41 cellular contexts compared by ENCODE assay signal in the genomic region with DNA sequence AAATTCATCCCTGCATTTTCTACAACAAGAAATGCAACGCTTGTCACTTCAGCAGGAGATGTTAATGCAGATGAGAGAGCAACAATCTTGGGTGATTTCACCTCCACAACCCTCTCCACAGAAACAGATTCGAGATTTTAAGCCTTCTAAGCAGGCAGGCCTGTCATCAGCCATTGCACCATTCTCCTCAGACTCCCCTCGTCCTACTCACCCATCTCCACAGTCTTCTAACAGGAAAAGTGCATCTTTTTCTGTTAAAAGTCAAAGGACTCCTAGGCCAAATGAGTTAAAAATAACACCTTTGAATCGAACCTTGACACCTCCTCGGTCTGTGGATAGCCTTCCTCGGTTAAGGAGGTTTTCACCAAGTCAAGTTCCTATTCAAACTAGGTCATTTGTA. TPM values are rescaled to one million over a fixed set of nuclear protein-coding genes. Genes with fewer than 3 reads are reported as not detected.
"Had no signal": no experiment of that assay in that cellular context is flagged by ENCODE, and none has a peak within 500 bp of the region (broad histone marks: within the 10 kb centered on the region; RNA-seq: fewer than 3 reads in every experiment).

No MANE protein-coding gene starts in this region.

- H3K9me3 Mint-ChIP-seq: activated B cell treated with CpG ODN at 0.5 μM for 24 hours; activated CD4-positive, alpha-beta memory T cell treated with anti-CD3 and anti-CD28 coated beads for 36 hours; activated CD4-positive, alpha-beta T cell treated with anti-CD3 and anti-CD28 coated beads, Interleukin-2, amount 10 ng/mL, durations not matched to agents 24 days and 14 days; activated CD8-positive, alpha-beta T cell treated with anti-CD3 and anti-CD28 coated beads for 36 hours; activated naive CD4-positive, alpha-beta T cell treated with anti-CD3 and anti-CD28 coated beads for 36 hours; activated naive CD8-positive, alpha-beta T cell treated with anti-CD3 and anti-CD28 coated beads, Interleukin-2, amount 10 ng/mL, durations not matched to agents 7 days and 5 days; activated naive CD8-positive, alpha-beta T cell treated with anti-CD3 and anti-CD28 coated beads, Interleukin-2, amount 50 U/mL, for 24 hours; activated T-cell treated with anti-CD3 and anti-CD28 coated beads, Interleukin-2, amount 50 U/mL, for 4 hours; activated T-cell treated with anti-CD3 and anti-CD28 coated beads, Interleukin-2, amount 50 U/mL, for 72 hours; activated T-helper 1 cell treated with anti-CD3 and anti-CD28 coated beads, Interleukin-12 subunit alpha, Interleukin-12 subunit beta, Interleukin-2, Interleukin-4 antibody, amounts not matched to agents 30 ng/mL and 10 ng/mL and 1 ng/mL, durations not matched to agents 14 hours and 24 hours and 36 hours; activated T-helper 17 cell treated with anti-CD3 and anti-CD28 coated beads, Interleukin-2, amount 50 U/mL, for 72 hours; brain; central memory CD8-positive, alpha-beta T cell; T-helper 1 cell treated with Interleukin-12 subunit alpha and Interleukin-12 subunit beta and Interleukin-4 antibody, amounts not matched to agents 30 μg/mL and 1 μg/mL, for 36 hours; T-helper 2 cell treated with Interferon-gamma antibody and Interleukin-4, amounts not matched to agents 5 μg/mL and 100 μg/mL, for 36 hours had no signal

- H3K4me1 Mint-ChIP-seq: activated B cell treated with CpG ODN at 0.5 μM for 24 hours; activated CD4-positive, alpha-beta T cell treated with anti-CD3 and anti-CD28 coated beads, Interleukin-2, amount 10 ng/mL, durations not matched to agents 24 days and 14 days; activated naive CD8-positive, alpha-beta T cell treated with anti-CD3 and anti-CD28 coated beads, Interleukin-2, amount 10 ng/mL, durations not matched to agents 7 days and 5 days; activated naive CD8-positive, alpha-beta T cell treated with anti-CD3 and anti-CD28 coated beads, Interleukin-2, amount 50 U/mL, for 24 hours; brain; central memory CD8-positive, alpha-beta T cell had no signal

- H3K4me3 Mint-ChIP-seq: activated B cell treated with CpG ODN at 0.5 μM for 24 hours; activated CD4-positive, alpha-beta memory T cell treated with anti-CD3 and anti-CD28 coated beads for 36 hours; activated CD4-positive, alpha-beta T cell treated with anti-CD3 and anti-CD28 coated beads, Interleukin-2, amount 10 ng/mL, durations not matched to agents 24 days and 14 days; activated CD8-positive, alpha-beta T cell treated with anti-CD3 and anti-CD28 coated beads for 36 hours; activated naive CD4-positive, alpha-beta T cell treated with anti-CD3 and anti-CD28 coated beads for 36 hours; activated naive CD8-positive, alpha-beta T cell; activated naive CD8-positive, alpha-beta T cell treated with anti-CD3 and anti-CD28 coated beads, Interleukin-2, amount 10 ng/mL, durations not matched to agents 7 days and 5 days; activated naive CD8-positive, alpha-beta T cell treated with anti-CD3 and anti-CD28 coated beads, Interleukin-2, amount 50 U/mL, for 24 hours; activated T-cell treated with anti-CD3 and anti-CD28 coated beads, Interleukin-2, amount 50 U/mL, for 4 hours; activated T-cell treated with anti-CD3 and anti-CD28 coated beads, Interleukin-2, amount 50 U/mL, for 72 hours; activated T-helper 1 cell treated with anti-CD3 and anti-CD28 coated beads, Interleukin-12 subunit alpha, Interleukin-12 subunit beta, Interleukin-2, Interleukin-4 antibody, amounts not matched to agents 30 ng/mL and 10 ng/mL and 1 ng/mL, durations not matched to agents 14 hours and 24 hours and 36 hours; activated T-helper 17 cell treated with anti-CD3 and anti-CD28 coated beads, Interleukin-2, amount 50 U/mL, for 72 hours; brain; central memory CD8-positive, alpha-beta T cell; T-helper 1 cell treated with Interleukin-12 subunit alpha and Interleukin-12 subunit beta and Interleukin-4 antibody, amounts not matched to agents 30 μg/mL and 1 μg/mL, for 36 hours; T-helper 2 cell treated with Interferon-gamma antibody and Interleukin-4, amounts not matched to agents 5 μg/mL and 100 μg/mL, for 36 hours had no signal

- H3K27me3 Mint-ChIP-seq: activated B cell treated with CpG ODN at 0.5 μM for 24 hours; activated CD4-positive, alpha-beta memory T cell treated with anti-CD3 and anti-CD28 coated beads for 36 hours; activated CD8-positive, alpha-beta T cell treated with anti-CD3 and anti-CD28 coated beads for 36 hours; activated naive CD8-positive, alpha-beta T cell; activated naive CD8-positive, alpha-beta T cell treated with anti-CD3 and anti-CD28 coated beads, Interleukin-2, amount 50 U/mL, for 24 hours; activated T-helper 17 cell treated with anti-CD3 and anti-CD28 coated beads, Interleukin-2, amount 50 U/mL, for 72 hours; brain; central memory CD8-positive, alpha-beta T cell had no signal

- H3K9me3 ChIP-seq: ascending aorta had no signal

- H3K27me3 ChIP-seq: ascending aorta, cardiac muscle cell had no signal

- DNase-seq: activated B cell treated with CpG ODN at 0.5 μM for 24 hours; activated CD4-positive, alpha-beta memory T cell treated with anti-CD3 and anti-CD28 coated beads for 36 hours; activated CD4-positive, alpha-beta T cell treated with anti-CD3 and anti-CD28 coated beads for 4 hours; activated CD4-positive, alpha-beta T cell treated with anti-CD3 and anti-CD28 coated beads, Interleukin-2, amount 10 ng/mL, durations not matched to agents 24 days and 14 days; activated CD4-positive, alpha-beta T cell treated with anti-CD3 and anti-CD28 coated beads, Interleukin-2, amount 50 U/mL, for 1 hour; activated CD4-positive, alpha-beta T cell treated with anti-CD3 and anti-CD28 coated beads, Interleukin-2, amount 50 U/mL, for 4 hours; activated CD4-positive, CD25-positive, alpha-beta regulatory T cell treated with anti-CD3 and anti-CD28 coated beads, Interleukin-2, amount 50 U/mL, for 72 hours; activated CD8-positive, alpha-beta memory T cell treated with anti-CD3 and anti-CD28 coated beads, Interleukin-2, amount 50 U/mL, for 4 hours; activated CD8-positive, alpha-beta T cell treated with anti-CD3 and anti-CD28 coated beads for 36 hours; activated effector memory CD4-positive, alpha-beta T cell treated with anti-CD3 and anti-CD28 coated beads, Interleukin-2, amount 50 U/mL, for 16 hours; activated gamma-delta T cell treated with Interleukin-2 at 50 U/mL for 16 hours; activated naive CD4-positive, alpha-beta T cell; activated naive CD4-positive, alpha-beta T cell treated with anti-CD3 and anti-CD28 coated beads for 36 hours; activated naive CD4-positive, alpha-beta T cell treated with anti-CD3 and anti-CD28 coated beads, Interleukin-2, amount 50 U/mL, for 16 hours; activated naive CD8-positive, alpha-beta T cell treated with anti-CD3 and anti-CD28 coated beads, Interleukin-2, amount 10 ng/mL, durations not matched to agents 7 days and 5 days; activated naive CD8-positive, alpha-beta T cell treated with anti-CD3 and anti-CD28 coated beads, Interleukin-2, amount 50 U/mL, for 24 hours; activated T-cell treated with anti-CD3 and anti-CD28 coated beads for 4 hours; activated T-cell treated with anti-CD3 and anti-CD28 coated beads, Interleukin-2, amount 50 U/mL, for 1 hour; activated T-cell treated with anti-CD3 and anti-CD28 coated beads, Interleukin-2, amount 50 U/mL, for 4 hours; activated T-cell treated with anti-CD3 and anti-CD28 coated beads, Interleukin-2, amount 50 U/mL, for 72 hours; amygdala; anterior cingulate cortex; caudate nucleus; cerebellar nuclear complex; T-helper 1 cell; T-helper 2 cell; T-helper 9 cell had no signal

- H3K27ac ChIP-seq: ascending aorta, cardiac muscle cell, VCaP had no signal

- H3K4me3 ChIP-seq: ascending aorta, cardiac muscle cell had no signal

- FAIRE-seq: TTC549 had no signal

- ATAC-seq: activated CD8-positive, alpha-beta T cell treated with anti-CD3 and anti-CD28 coated beads for 36 hours; activated naive CD8-positive, alpha-beta T cell treated with anti-CD3 and anti-CD28 coated beads, Interleukin-2, amount 50 U/mL, for 24 hours; activated T-cell treated with anti-CD3 and anti-CD28 coated beads, Interleukin-2, amount 50 U/mL, for 4 hours; activated T-cell treated with anti-CD3 and anti-CD28 coated beads, Interleukin-2, amount 50 U/mL, for 72 hours; activated T-helper 17 cell treated with anti-CD3 and anti-CD28 coated beads, Interleukin-2, amount 50 U/mL, for 72 hours had no signal

- H3K36me3 Mint-ChIP-seq: activated naive CD8-positive, alpha-beta T cell treated with anti-CD3 and anti-CD28 coated beads, Interleukin-2, amount 10 ng/mL, durations not matched to agents 7 days and 5 days had no signal

- H3K27ac Mint-ChIP-seq: activated B cell treated with CpG ODN at 0.5 μM for 24 hours; activated CD4-positive, alpha-beta memory T cell treated with anti-CD3 and anti-CD28 coated beads for 36 hours; activated CD4-positive, alpha-beta T cell treated with anti-CD3 and anti-CD28 coated beads, Interleukin-2, amount 10 ng/mL, durations not matched to agents 24 days and 14 days; activated CD8-positive, alpha-beta T cell treated with anti-CD3 and anti-CD28 coated beads for 36 hours; activated naive CD4-positive, alpha-beta T cell treated with anti-CD3 and anti-CD28 coated beads for 36 hours; activated naive CD8-positive, alpha-beta T cell; activated naive CD8-positive, alpha-beta T cell treated with anti-CD3 and anti-CD28 coated beads, Interleukin-2, amount 10 ng/mL, durations not matched to agents 7 days and 5 days; activated naive CD8-positive, alpha-beta T cell treated with anti-CD3 and anti-CD28 coated beads, Interleukin-2, amount 50 U/mL, for 24 hours; activated T-cell treated with anti-CD3 and anti-CD28 coated beads, Interleukin-2, amount 50 U/mL, for 72 hours; activated T-helper 1 cell treated with anti-CD3 and anti-CD28 coated beads, Interleukin-12 subunit alpha, Interleukin-12 subunit beta, Interleukin-2, Interleukin-4 antibody, amounts not matched to agents 30 ng/mL and 10 ng/mL and 1 ng/mL, durations not matched to agents 14 hours and 24 hours and 36 hours; activated T-helper 17 cell treated with anti-CD3 and anti-CD28 coated beads, Interleukin-2, amount 50 U/mL, for 72 hours; T-helper 1 cell treated with Interleukin-12 subunit alpha and Interleukin-12 subunit beta and Interleukin-4 antibody, amounts not matched to agents 30 μg/mL and 1 μg/mL, for 36 hours; T-helper 2 cell treated with Interferon-gamma antibody and Interleukin-4, amounts not matched to agents 5 μg/mL and 100 μg/mL, for 36 hours had no signal

- H3K4me1 ChIP-seq: ascending aorta had no signal

RNA-seq across cellular contexts. Expression of gene GPR25, which starts 23.4 kb away (rescaled TPM):
- total RNA-seq: activated CD4-positive, alpha-beta memory T cell treated with anti-CD3 and anti-CD28 coated beads for 36 hours; activated CD4-positive, alpha-beta T cell treated with anti-CD3 and anti-CD28 coated beads, Interleukin-2, amount 10 ng/mL, durations not matched to agents 24 days and 14 days; activated CD8-positive, alpha-beta memory T cell treated with anti-CD3 and anti-CD28 coated beads for 36 hours; activated naive CD4-positive, alpha-beta T cell treated with anti-CD3 and anti-CD28 coated beads for 36 hours; activated T-cell treated with anti-CD3 and anti-CD28 coated beads, Interleukin-2, amount 50 U/mL, for 72 hours; activated T-helper 1 cell treated with anti-CD3 and anti-CD28 coated beads, Interleukin-12 subunit alpha, Interleukin-12 subunit beta, Interleukin-2, Interleukin-4 antibody, amounts not matched to agents 30 ng/mL and 10 ng/mL and 1 ng/mL, durations not matched to agents 14 hours and 24 hours and 36 hours; ascending aorta; bronchial epithelial cell; chondrocyte had no signal
- polyA plus RNA-seq: cardiac muscle cell had no signal

RNA-seq across cellular contexts. Expression of gene INAVA, which starts 45.3 kb away (rescaled TPM):
- total RNA-seq: activated CD4-positive, alpha-beta memory T cell treated with anti-CD3 and anti-CD28 coated beads for 36 hours; activated CD4-positive, alpha-beta T cell treated with anti-CD3 and anti-CD28 coated beads, Interleukin-2, amount 10 ng/mL, durations not matched to agents 24 days and 14 days; activated CD8-positive, alpha-beta T cell treated with anti-CD3 and anti-CD28 coated beads for 36 hours; activated naive CD4-positive, alpha-beta T cell treated with anti-CD3 and anti-CD28 coated beads for 36 hours; activated T-cell treated with anti-CD3 and anti-CD28 coated beads, Interleukin-2, amount 50 U/mL, for 72 hours; ascending aorta had no signal
